9 cellular contexts compared by ENCODE assay signal in the genomic region with DNA sequence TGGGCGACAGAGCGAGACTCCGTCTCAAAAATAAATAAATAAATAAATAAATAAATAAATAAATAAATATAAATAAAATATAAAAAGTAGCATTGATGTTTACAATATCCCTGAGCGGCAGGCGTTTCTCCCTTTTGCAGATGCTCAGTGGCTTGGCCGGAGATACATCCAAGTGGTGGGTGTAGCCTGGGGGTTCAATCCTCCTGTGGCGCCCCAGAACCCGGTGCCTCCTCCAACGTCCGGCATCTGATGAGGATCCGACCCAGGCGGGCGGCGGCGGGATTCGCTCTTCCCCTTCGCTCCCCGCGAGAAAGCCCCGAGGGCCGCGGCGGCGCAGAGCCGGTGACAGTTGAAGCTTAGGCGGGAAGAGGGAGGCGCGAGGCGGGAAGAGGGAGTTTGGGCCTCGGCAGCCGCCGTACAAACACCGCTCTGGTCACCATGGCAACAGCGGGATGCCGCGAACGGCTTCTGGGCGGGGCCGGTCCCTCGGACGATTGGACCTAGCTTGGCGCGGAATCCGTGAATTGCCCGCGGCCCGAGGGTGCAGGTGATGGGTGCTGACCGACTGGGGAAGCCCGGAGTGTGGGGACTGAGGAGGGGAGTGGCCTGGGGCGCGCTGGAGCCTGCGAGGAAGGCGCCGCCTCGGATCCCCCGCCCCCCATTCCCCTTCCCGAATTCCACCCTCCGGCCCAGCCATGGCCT. TPM values are rescaled to one million over a fixed set of nuclear protein-coding genes. Genes with fewer than 3 reads are reported as not detected.
DNase-seq lines count a peak whose midpoint lies in the region; ATAC-seq and TF ChIP-seq lines count a peak whose summit lies in the region.
"Had no signal": no experiment of that assay in that cellular context is flagged by ENCODE, and none has a peak within 500 bp of the region (broad histone marks: within the 10 kb centered on the region; RNA-seq: fewer than 3 reads in every experiment).

No MANE protein-coding gene starts in this region.

- POLR2A ChIA-PET in naive thymus-derived CD4-positive, alpha-beta T cell (lab: Charles Lee), result interaction anchor here (0.6 to 7.7 kb wide), 6 partner anchors 8 to 379 kb away, joined by 3 to 48 read pairs (median 4); a partner anchor contains a TSS

- H3K4me3 ChIP-seq in Peyer's patch (peak overlapping the region; percentile 38 to 68 (median 64)), fibroblast of lung (replicated peaks in 1 of 4; ENCODE audit: control extremely low read depth in 1 of 4, insufficient read depth in 1 of 4, low read depth in 3 of 4, low read length in 4 of 4) (peak overlapping the region; percentile 53 to 88 (median 68))
- H3K4me3 ChIP-seq in naive thymus-derived CD4-positive, alpha-beta T cell (ENCODE audit: low read length), result peak overlapping the region; percentile 51

- peak overlapping the region in 7 of 9 donors; percentile 58 to 86 (median 80) for H3K27ac Mint-ChIP-seq in naive thymus-derived CD4-positive, alpha-beta T cell

- peak overlapping the region; percentile 80 for H3K4me2 ChIP-seq in fibroblast of lung (ENCODE audit: extremely low read depth, insufficient read depth, low read length)

- H3K9ac ChIP-seq in fibroblast of lung (ENCODE audit: insufficient read depth, low read length), result peak overlapping the region; percentile 71

- peak in 1 of 6 experiments; percentile 9 for TF ChIP-seq CTCF in Peyer's patch (IDR thresholded peaks at IDR 0.05)
- no peak for TF ChIP-seq CTCF in fibroblast of lung (conservative IDR thresholded peaks at IDR 0.05 in 1 of 2, IDR thresholded peaks at IDR 0.05 in 1 of 2; ENCODE audit: low read depth in 1 of 2, low read length in 2 of 2)

- H4K20me1 ChIP-seq in fibroblast of lung (ENCODE audit: control insufficient read depth, extremely low read depth, insufficient read depth, low read length), result no peaks in the 10 kb centered on the region

- H2AFZ ChIP-seq in fibroblast of lung (ENCODE audit: low read length), result peak overlapping the region; percentile 80

- peaks cover 6 to 35% (median 24%) of the 10 kb centered on the region in 7 donors for H3K4me1 Mint-ChIP-seq in naive thymus-derived CD4-positive, alpha-beta T cell

- no peaks in the 10 kb centered on the region for H3K27me3 Mint-ChIP-seq in naive thymus-derived CD4-positive, alpha-beta T cell

- no peaks in the 10 kb centered on the region for H3K36me3 ChIP-seq in Peyer's patch
- H3K36me3 ChIP-seq in fibroblast of lung (ENCODE audit: control insufficient read depth, insufficient read depth, low read length), result peaks cover 2% of the 10 kb centered on the region
- H3K36me3 ChIP-seq in naive thymus-derived CD4-positive, alpha-beta T cell (ENCODE audit: control insufficient read depth in 2 of 3, insufficient read depth in 3 of 3, low read length in 3 of 3), result no peaks in the 10 kb centered on the region

- peaks cover 3% of the 10 kb centered on the region for H3K79me2 ChIP-seq in fibroblast of lung (ENCODE audit: control insufficient read depth, insufficient read depth, low read length)

- no peaks in the 10 kb centered on the region for H3K36me3 Mint-ChIP-seq in naive thymus-derived CD4-positive, alpha-beta T cell

- H3K4me1 ChIP-seq in Peyer's patch (peaks cover 0 to 23% (median 6%) of the 10 kb centered on the region in 4 donors), fibroblast of lung (ENCODE audit: control insufficient read depth, extremely low read depth, insufficient read depth, low read length) (peaks cover 5% of the 10 kb centered on the region)
- peaks cover 4 to 5% of the 10 kb centered on the region in 2 donors for H3K4me1 ChIP-seq in naive thymus-derived CD4-positive, alpha-beta T cell (ENCODE audit: control insufficient read depth in 2 of 2, insufficient read depth in 2 of 2, low read length in 2 of 2)

- H3K9me3 Mint-ChIP-seq in naive thymus-derived CD4-positive, alpha-beta T cell, result peaks cover 0 to 1% (median 0%) of the 10 kb centered on the region in 11 donors

- H3K27ac ChIP-seq in Peyer's patch (peak overlapping the region in 1 of 4 donors; percentile 47), fibroblast of lung (ENCODE audit: insufficient read depth, low read length) (peak overlapping the region; percentile 64)
- H3K27ac ChIP-seq in naive thymus-derived CD4-positive, alpha-beta T cell (ENCODE audit: low read depth, low read length), result peak overlapping the region; percentile 51

- peak; percentile 47 for ATAC-seq in GM21360 (IDR thresholded peaks at IDR 0.05; ENCODE audit: unreplicated experiment)
- ATAC-seq in naive thymus-derived CD4-positive, alpha-beta T cell, result peak; percentile 87

- TF ChIP-seq POLR2A in Peyer's patch (IDR thresholded peaks at IDR 0.05), result no peak

- H3K27me3 ChIP-seq in Peyer's patch (no peaks in the 10 kb centered on the region), fibroblast of lung (ENCODE audit: control insufficient read depth, insufficient read depth, low read length) (no peaks in the 10 kb centered on the region)
- no peaks in the 10 kb centered on the region for H3K27me3 ChIP-seq in naive thymus-derived CD4-positive, alpha-beta T cell (ENCODE audit: control insufficient read depth in 2 of 2, insufficient read depth in 2 of 2, low read length in 2 of 2)

- CTCF ChIA-PET in naive thymus-derived CD4-positive, alpha-beta T cell (lab: Charles Lee), result no interaction called here

- DNase-seq in CD1c-positive myeloid dendritic cell (ENCODE audit: extremely low spot score) (peak; percentile 96), Kasumi-1 (lab: John Stamatoyannopoulos, UW) (peak; percentile 67 to 68), Peyer's patch (peak; percentile 82 to 96 (median 95)), activated T-helper 1 cell treated with Interleukin-2 at 50 U/mL for 16 hours (ENCODE audit: low read depth) (peak; percentile 79), fibroblast of lung (ENCODE audit: low read depth in 2 of 2) (peak; percentile 87 to 88)
- DNase-seq in naive thymus-derived CD4-positive, alpha-beta T cell, result peak; percentile 70 to 96 (median 80)
- DNase-seq in stimulated activated CD8-positive, alpha-beta memory T cell treated with anti-CD3 and anti-CD28 coated beads, Interleukin-7, amount 100 ng/mL, for 48 hours (ENCODE audit: extremely low read depth in 1 of 2, low read depth in 1 of 2), result peak; percentile 83 to 89

- intact Hi-C loops in naive thymus-derived CD4-positive, alpha-beta T cell (cut with micrococcal nuclease), result loop anchor here (1.0 to 5.0 kb wide), 4 partner anchors 11 to 190 kb away; a partner anchor contains a TSS

- peak overlapping the region; percentile 82 to 90 (median 86) for H3K4me3 Mint-ChIP-seq in naive thymus-derived CD4-positive, alpha-beta T cell

- no peaks in the 10 kb centered on the region for H3K9me3 ChIP-seq in Peyer's patch
- H3K9me3 ChIP-seq in fibroblast of lung (ENCODE audit: control insufficient read depth, insufficient read depth, low read depth, low read length), result no peaks in the 10 kb centered on the region
- H3K9me3 ChIP-seq in naive thymus-derived CD4-positive, alpha-beta T cell (ENCODE audit: control insufficient read depth in 2 of 3, low read length in 3 of 3), result no peaks in the 10 kb centered on the region

RNA-seq across cellular contexts. Expression of a gene that starts 12.7 kb away (rescaled TPM):
- 1,000 to 10,000 TPM in 1 of 4 donors, 100 to 1,000 TPM in 3; 427 to 1,063 (median 887) TPM for total RNA-seq in Peyer's patch
- 461 and 474 TPM in 2 replicates for total RNA-seq in fibroblast of lung
- 1,015 and 1,066 TPM in 2 replicates for polyA plus RNA-seq in fibroblast of lung
- 1,704 and 1,856 TPM in 2 replicates for polyA plus RNA-seq in fibroblast of lung (2012)
- 3,082 and 4,109 TPM in 2 replicates for polyA minus RNA-seq in fibroblast of lung (ENCODE audit: low replicate concordance)
- 1,000 to 10,000 TPM in 1 of 5 experiments, 100 to 1,000 TPM in 4; 356 to 1,619 (median 584) TPM for total RNA-seq in naive thymus-derived CD4-positive, alpha-beta T cell
- polyA plus RNA-seq in naive thymus-derived CD4-positive, alpha-beta T cell, result 1,000 to 10,000 TPM in 1 of 2 donors, 100 to 1,000 TPM in 1; 955 to 1,316 TPM

RNA-seq across cellular contexts. Expression of a gene that starts 21.8 kb away (rescaled TPM):
- total RNA-seq in Peyer's patch (not detected), fibroblast of lung (not detected in 2 replicates)
- polyA plus RNA-seq in fibroblast of lung, result 0.11 TPM in 1 of 2 replicates, not detected in the other
- polyA plus RNA-seq in fibroblast of lung (2012), result 0.12 TPM in 1 of 2 replicates, not detected in the other
- not detected in 2 replicates for polyA minus RNA-seq in fibroblast of lung (ENCODE audit: low replicate concordance)
- 1 to 10 TPM in 2 of 5 experiments, not detected in 3; 1.2 to 2.3 TPM for total RNA-seq in naive thymus-derived CD4-positive, alpha-beta T cell
- not detected for polyA plus RNA-seq in naive thymus-derived CD4-positive, alpha-beta T cell

RNA-seq across cellular contexts. Expression of a gene that starts 23.0 kb away (rescaled TPM):
- 10 to 100 TPM; 43.7 to 79.4 (median 56.6) TPM for total RNA-seq in Peyer's patch
- total RNA-seq in fibroblast of lung, result 134 and 147 TPM in 2 replicates
- polyA plus RNA-seq in fibroblast of lung, result 116 and 161 TPM in 2 replicates
- 110 and 164 TPM in 2 replicates for polyA plus RNA-seq in fibroblast of lung (2012)
- polyA minus RNA-seq in fibroblast of lung (ENCODE audit: low replicate concordance), result 526 and 648 TPM in 2 replicates
- 100 to 1,000 TPM in 2 of 5 experiments, 10 to 100 TPM in 3; 68.4 to 143 (median 86.0) TPM for total RNA-seq in naive thymus-derived CD4-positive, alpha-beta T cell
- 100 to 1,000 TPM; 176 TPM for polyA plus RNA-seq in naive thymus-derived CD4-positive, alpha-beta T cell

RNA-seq across cellular contexts. Expression of a gene that starts 29.8 kb away (rescaled TPM):
- total RNA-seq in Peyer's patch (not detected), fibroblast of lung (not detected in 2 replicates)
- polyA plus RNA-seq in fibroblast of lung, result not detected in 2 replicates
- not detected in 2 replicates for polyA plus RNA-seq in fibroblast of lung (2012)
- not detected in 2 replicates for polyA minus RNA-seq in fibroblast of lung (ENCODE audit: low replicate concordance)
- not detected for total RNA-seq in naive thymus-derived CD4-positive, alpha-beta T cell
- not detected for polyA plus RNA-seq in naive thymus-derived CD4-positive, alpha-beta T cell
- total RNA-seq: activated CD8-positive, alpha-beta memory T cell treated with anti-CD3 and anti-CD28 coated beads for 36 hours had no signal

RNA-seq across cellular contexts. Expression of a gene that starts 38.9 kb away (rescaled TPM):
- total RNA-seq in Peyer's patch, result 1 to 10 TPM in 3 of 4 donors, under 1 TPM in 1; 0.53 to 3.4 (median 2.2) TPM
- 0.26 and 0.33 TPM in 2 replicates for total RNA-seq in fibroblast of lung
- polyA plus RNA-seq in fibroblast of lung, result not detected in 2 replicates
- 0.06 and 0.12 TPM in 2 replicates for polyA plus RNA-seq in fibroblast of lung (2012)
- not detected in 2 replicates for polyA minus RNA-seq in fibroblast of lung (ENCODE audit: low replicate concordance)
- 1 to 10 TPM; 1.5 to 3.3 (median 1.6) TPM for total RNA-seq in naive thymus-derived CD4-positive, alpha-beta T cell
- under 1 TPM in 1 of 2 donors, not detected in 1; 0.38 TPM for polyA plus RNA-seq in naive thymus-derived CD4-positive, alpha-beta T cell
